In the genomic region with DNA sequence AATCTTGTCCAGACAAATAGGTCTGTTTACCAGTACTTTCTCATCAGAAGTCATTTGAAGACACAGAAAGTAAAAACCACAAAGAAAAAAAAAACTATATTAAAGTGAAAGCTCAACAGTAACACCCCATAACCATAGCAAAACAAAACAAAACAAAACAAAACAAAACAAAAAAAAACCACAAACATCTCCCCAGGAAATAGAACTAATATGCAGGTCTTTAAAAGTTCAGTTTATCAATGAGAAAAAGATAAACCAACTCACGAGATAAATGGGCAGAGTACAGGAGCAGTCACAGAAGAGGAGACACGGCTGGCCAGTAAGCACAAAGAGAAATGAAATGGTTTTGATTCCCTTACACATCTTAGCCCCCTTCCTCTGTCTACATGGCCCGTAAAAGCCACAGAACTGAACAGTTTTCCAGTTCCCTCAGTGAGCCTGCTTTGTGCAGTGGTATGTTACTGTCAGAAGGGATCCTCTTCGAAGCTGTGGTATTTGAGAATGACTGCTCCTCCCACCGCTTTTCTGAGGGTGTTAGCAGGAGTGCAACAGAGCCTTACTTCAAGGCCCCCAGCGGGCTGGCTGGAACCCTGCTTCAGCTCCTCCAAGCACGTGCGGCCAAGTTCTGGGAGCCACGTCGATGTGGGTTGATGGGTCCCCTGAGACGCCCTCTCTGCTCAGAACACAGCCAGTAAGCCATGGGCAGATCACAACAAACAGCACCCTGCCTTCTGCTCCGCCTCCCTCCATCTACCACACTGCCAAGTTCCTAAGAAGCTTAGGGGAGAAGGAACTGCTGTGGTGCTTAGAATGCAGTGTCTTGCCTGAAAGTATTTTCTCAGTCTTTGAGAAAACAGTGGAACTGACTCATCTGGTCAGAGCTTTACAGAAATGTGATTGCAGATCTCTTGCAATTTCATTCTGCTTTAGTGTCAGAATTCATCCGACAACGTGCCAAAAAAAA, we compare ENCODE assay signal across 1 cellular context.
TF ChIP-seq lines count a peak whose summit lies in the region.

No MANE protein-coding gene starts in this region.

TF ChIP-seq in HEK293, 187 proteins besides CTCF, POLR2A, EP300 and RAD21 (continued from another document and continues in another):
- TF ChIP-seq, protein P1, sequence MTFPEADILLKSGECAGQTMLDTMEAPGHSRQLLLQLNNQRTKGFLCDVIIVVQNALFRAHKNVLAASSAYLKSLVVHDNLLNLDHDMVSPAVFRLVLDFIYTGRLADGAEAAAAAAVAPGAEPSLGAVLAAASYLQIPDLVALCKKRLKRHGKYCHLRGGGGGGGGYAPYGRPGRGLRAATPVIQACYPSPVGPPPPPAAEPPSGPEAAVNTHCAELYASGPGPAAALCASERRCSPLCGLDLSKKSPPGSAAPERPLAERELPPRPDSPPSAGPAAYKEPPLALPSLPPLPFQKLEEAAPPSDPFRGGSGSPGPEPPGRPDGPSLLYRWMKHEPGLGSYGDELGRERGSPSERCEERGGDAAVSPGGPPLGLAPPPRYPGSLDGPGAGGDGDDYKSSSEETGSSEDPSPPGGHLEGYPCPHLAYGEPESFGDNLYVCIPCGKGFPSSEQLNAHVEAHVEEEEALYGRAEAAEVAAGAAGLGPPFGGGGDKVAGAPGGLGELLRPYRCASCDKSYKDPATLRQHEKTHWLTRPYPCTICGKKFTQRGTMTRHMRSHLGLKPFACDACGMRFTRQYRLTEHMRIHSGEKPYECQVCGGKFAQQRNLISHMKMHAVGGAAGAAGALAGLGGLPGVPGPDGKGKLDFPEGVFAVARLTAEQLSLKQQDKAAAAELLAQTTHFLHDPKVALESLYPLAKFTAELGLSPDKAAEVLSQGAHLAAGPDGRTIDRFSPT (tag by site-specific recombination; IDR thresholded peaks at IDR 0.05): no peak
- TF ChIP-seq ZNF121 (tag by site-specific recombination; IDR thresholded peaks at IDR 0.05) (no peak; the same call in 1 of the 2 replicates), KLF8 (tag by site-specific recombination; IDR thresholded peaks at IDR 0.05) (no peak), ZNF16 (tag by site-specific recombination; IDR thresholded peaks at IDR 0.05; ENCODE audit: low read depth) (no peak), ZFP41 (tag by site-specific recombination; IDR thresholded peaks at IDR 0.05; ENCODE audit: borderline replicate concordance) (no peak), ZNF677 (tag by site-specific recombination; IDR thresholded peaks at IDR 0.05) (no peak), SCRT2 (tag by site-specific recombination; IDR thresholded peaks at IDR 0.05) (peak; percentile 77), KLF1 (tag by site-specific recombination; IDR thresholded peaks at IDR 0.05) (peak; percentile 27), ZNF112 (tag by site-specific recombination; IDR thresholded peaks at IDR 0.05) (no peak), ZNF654 (tag by site-specific recombination; IDR thresholded peaks at IDR 0.05; ENCODE audit: low read depth) (no peak), KLF9 (tag by site-specific recombination; IDR thresholded peaks at IDR 0.05; ENCODE audit: low read depth) (no peak), ZNF837 (tag by site-specific recombination; IDR thresholded peaks at IDR 0.05) (no peak), ZNF274 (IDR thresholded peaks at IDR 0.05; ENCODE audit: low read length) (no peak), ZNF274 (tag by site-specific recombination; IDR thresholded peaks at IDR 0.05; ENCODE audit: borderline replicate concordance) (no peak), ZNF394 (tag by site-specific recombination; IDR thresholded peaks at IDR 0.05; ENCODE audit: borderline replicate concordance) (peak; percentile 34; the same call in 1 of the 2 replicates), GLI2 (tag by site-specific recombination; IDR thresholded peaks at IDR 0.05; ENCODE audit: borderline replicate concordance, low read depth) (no peak), SP2 (tag by site-specific recombination; IDR thresholded peaks at IDR 0.05) (no peak), ZNF707 (tag by site-specific recombination; IDR thresholded peaks at IDR 0.05) (no peak), IKZF3 (tag by site-specific recombination; IDR thresholded peaks at IDR 0.05) (no peak), ZNF426 (tag by site-specific recombination; IDR thresholded peaks at IDR 0.05) (no peak), ZIC2 (tag by site-specific recombination; IDR thresholded peaks at IDR 0.05) (peak; percentile 83), ZNF157 (tag by site-specific recombination; IDR thresholded peaks at IDR 0.05) (no peak), MZF1 (tag by site-specific recombination; IDR thresholded peaks at IDR 0.05; ENCODE audit: borderline replicate concordance) (peak; percentile 81), ZNF776 (tag by site-specific recombination; IDR thresholded peaks at IDR 0.05; ENCODE audit: borderline replicate concordance) (no peak), ZNF324 (tag by site-specific recombination; IDR thresholded peaks at IDR 0.05) (no peak), ZNF341 (tag by site-specific recombination; IDR thresholded peaks at IDR 0.05; ENCODE audit: low read depth) (peak; percentile 90), ZNF24 (tag by site-specific recombination; IDR thresholded peaks at IDR 0.05) (0 out of 2 replicates have a peak, but pooled peaks have one; percentile 35), ZFP3 (tag by site-specific recombination; IDR thresholded peaks at IDR 0.05; ENCODE audit: low read depth) (no peak), ZNF48 (tag by site-specific recombination; IDR thresholded peaks at IDR 0.05) (no peak), ZNF792 (tag by site-specific recombination; IDR thresholded peaks at IDR 0.05) (no peak)
- TF ChIP-seq, protein P2, sequence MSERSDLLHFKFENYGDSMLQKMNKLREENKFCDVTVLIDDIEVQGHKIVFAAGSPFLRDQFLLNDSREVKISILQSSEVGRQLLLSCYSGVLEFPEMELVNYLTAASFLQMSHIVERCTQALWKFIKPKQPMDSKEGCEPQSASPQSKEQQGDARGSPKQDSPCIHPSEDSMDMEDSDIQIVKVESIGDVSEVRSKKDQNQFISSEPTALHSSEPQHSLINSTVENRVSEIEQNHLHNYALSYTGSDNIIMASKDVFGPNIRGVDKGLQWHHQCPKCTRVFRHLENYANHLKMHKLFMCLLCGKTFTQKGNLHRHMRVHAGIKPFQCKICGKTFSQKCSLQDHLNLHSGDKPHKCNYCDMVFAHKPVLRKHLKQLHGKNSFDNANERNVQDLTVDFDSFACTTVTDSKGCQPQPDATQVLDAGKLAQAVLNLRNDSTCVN (tag by site-specific recombination; optimal IDR thresholded peaks at IDR 0.05): no peak
- TF ChIP-seq, protein P3, sequence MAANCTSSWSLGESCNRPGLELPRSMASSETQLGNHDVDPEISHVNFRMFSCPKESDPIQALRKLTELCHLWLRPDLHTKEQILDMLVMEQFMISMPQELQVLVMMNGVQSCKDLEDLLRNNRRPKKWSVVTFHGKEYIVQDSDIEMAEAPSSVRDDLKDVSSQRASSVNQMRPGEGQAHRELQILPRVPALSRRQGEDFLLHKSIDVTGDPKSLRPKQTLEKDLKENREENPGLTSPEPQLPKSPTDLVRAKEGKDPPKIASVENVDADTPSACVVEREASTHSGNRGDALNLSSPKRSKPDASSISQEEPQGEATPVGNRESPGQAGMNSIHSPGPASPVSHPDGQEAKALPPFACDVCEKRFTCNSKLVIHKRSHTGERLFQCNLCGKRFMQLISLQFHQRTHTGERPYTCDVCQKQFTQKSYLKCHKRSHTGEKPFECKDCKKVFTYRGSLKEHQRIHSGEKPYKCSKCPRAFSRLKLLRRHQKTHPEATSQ (tag by site-specific recombination; IDR thresholded peaks at IDR 0.05): no peak
- TF ChIP-seq, protein P4, sequence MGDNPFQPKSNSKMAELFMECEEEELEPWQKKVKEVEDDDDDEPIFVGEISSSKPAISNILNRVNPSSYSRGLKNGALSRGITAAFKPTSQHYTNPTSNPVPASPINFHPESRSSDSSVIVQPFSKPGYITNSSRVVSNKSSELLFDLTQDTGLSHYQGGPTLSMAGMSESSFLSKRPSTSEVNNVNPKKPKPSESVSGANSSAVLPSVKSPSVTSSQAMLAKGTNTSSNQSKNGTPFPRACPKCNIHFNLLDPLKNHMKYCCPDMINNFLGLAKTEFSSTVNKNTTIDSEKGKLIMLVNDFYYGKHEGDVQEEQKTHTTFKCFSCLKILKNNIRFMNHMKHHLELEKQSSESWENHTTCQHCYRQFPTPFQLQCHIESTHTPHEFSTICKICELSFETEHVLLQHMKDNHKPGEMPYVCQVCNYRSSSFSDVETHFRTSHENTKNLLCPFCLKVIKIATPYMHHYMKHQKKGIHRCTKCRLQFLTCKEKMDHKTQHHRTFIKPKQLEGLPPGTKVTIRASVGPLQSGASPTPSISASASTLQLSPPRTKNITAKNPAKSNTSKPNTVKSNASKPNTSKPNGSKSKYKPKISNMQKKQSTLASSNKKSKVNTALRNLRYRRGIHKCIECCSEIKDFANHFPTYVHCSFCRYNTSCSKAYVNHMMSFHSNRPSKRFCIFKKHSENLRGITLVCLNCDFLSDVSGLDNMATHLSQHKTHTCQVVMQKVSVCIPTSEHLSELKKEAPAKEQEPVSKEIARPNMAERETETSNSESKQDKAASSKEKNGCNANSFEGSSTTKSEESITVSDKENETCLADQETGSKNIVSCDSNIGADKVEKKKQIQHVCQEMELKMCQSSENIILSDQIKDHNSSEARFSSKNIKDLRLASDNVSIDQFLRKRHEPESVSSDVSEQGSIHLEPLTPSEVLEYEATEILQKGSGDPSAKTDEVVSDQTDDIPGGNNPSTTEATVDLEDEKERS (tag by site-specific recombination; IDR thresholded peaks at IDR 0.05): no peak
- TF ChIP-seq, protein P5, sequence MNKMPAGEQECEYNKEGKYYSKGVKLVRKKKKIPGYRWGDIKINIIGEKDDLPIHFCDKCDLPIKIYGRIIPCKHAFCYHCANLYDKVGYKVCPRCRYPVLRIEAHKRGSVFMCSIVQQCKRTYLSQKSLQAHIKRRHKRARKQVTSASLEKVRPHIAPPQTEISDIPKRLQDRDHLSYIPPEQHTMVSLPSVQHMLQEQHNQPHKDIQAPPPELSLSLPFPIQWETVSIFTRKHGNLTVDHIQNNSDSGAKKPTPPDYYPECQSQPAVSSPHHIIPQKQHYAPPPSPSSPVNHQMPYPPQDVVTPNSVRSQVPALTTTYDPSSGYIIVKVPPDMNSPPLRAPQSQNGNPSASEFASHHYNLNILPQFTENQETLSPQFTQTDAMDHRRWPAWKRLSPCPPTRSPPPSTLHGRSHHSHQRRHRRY (tag by site-specific recombination; IDR thresholded peaks at IDR 0.05): no peak
- TF ChIP-seq, protein P6, sequence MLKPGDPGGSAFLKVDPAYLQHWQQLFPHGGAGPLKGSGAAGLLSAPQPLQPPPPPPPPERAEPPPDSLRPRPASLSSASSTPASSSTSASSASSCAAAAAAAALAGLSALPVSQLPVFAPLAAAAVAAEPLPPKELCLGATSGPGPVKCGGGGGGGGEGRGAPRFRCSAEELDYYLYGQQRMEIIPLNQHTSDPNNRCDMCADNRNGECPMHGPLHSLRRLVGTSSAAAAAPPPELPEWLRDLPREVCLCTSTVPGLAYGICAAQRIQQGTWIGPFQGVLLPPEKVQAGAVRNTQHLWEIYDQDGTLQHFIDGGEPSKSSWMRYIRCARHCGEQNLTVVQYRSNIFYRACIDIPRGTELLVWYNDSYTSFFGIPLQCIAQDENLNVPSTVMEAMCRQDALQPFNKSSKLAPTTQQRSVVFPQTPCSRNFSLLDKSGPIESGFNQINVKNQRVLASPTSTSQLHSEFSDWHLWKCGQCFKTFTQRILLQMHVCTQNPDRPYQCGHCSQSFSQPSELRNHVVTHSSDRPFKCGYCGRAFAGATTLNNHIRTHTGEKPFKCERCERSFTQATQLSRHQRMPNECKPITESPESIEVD (tag by site-specific recombination; IDR thresholded peaks at IDR 0.05): no peak
- TF ChIP-seq, protein P7, sequence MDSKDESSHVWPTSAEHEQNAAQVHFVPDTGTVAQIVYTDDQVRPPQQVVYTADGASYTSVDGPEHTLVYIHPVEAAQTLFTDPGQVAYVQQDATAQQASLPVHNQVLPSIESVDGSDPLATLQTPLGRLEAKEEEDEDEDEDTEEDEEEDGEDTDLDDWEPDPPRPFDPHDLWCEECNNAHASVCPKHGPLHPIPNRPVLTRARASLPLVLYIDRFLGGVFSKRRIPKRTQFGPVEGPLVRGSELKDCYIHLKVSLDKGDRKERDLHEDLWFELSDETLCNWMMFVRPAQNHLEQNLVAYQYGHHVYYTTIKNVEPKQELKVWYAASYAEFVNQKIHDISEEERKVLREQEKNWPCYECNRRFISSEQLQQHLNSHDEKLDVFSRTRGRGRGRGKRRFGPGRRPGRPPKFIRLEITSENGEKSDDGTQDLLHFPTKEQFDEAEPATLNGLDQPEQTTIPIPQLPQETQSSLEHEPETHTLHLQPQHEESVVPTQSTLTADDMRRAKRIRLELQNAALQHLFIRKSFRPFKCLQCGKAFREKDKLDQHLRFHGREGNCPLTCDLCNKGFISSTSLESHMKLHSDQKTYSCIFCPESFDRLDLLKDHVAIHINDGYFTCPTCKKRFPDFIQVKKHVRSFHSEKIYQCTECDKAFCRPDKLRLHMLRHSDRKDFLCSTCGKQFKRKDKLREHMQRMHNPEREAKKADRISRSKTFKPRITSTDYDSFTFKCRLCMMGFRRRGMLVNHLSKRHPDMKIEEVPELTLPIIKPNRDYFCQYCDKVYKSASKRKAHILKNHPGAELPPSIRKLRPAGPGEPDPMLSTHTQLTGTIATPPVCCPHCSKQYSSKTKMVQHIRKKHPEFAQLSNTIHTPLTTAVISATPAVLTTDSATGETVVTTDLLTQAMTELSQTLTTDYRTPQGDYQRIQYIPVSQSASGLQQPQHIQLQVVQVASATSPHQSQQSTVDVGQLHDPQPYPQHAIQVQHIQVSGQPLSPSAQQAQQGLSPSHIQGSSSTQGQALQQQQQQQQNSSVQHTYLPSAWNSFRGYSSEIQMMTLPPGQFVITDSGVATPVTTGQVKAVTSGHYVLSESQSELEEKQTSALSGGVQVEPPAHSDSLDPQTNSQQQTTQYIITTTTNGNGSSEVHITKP (tag by site-specific recombination; IDR thresholded peaks at IDR 0.05): 0 out of 2 replicates have a peak, but pooled peaks have one; percentile 11
- TF ChIP-seq, protein P8, sequence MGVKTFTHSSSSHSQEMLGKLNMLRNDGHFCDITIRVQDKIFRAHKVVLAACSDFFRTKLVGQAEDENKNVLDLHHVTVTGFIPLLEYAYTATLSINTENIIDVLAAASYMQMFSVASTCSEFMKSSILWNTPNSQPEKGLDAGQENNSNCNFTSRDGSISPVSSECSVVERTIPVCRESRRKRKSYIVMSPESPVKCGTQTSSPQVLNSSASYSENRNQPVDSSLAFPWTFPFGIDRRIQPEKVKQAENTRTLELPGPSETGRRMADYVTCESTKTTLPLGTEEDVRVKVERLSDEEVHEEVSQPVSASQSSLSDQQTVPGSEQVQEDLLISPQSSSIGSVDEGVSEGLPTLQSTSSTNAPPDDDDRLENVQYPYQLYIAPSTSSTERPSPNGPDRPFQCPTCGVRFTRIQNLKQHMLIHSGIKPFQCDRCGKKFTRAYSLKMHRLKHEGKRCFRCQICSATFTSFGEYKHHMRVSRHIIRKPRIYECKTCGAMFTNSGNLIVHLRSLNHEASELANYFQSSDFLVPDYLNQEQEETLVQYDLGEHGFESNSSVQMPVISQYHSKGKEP (tag by site-specific recombination; IDR thresholded peaks at IDR 0.05): no peak
